8 cellular contexts compared by ENCODE assay signal in genomic region chr15:59528965-59529402, GRCh38.
DNase-seq lines count a peak whose midpoint lies in the region; ATAC-seq and TF ChIP-seq lines count a peak whose summit lies in the region.

No MANE protein-coding gene starts in this region.

- no peak for DNase-seq in GM12864 (ENCODE audit: low read depth)
- peak; percentile 96 for DNase-seq in LoVo (ENCODE audit: low spot score)
- peak; percentile 86 for DNase-seq in RKO (ENCODE audit: low spot score)
- DNase-seq in activated T-cell treated with anti-CD3 and anti-CD28 coated beads, Interleukin-2, amount 50 U/mL, for 48 hours: peak; percentile 76
- peak; percentile 83 for DNase-seq in fibroblast of mammary gland (ENCODE audit: low read depth)
- DNase-seq in nephron progenitor cell: peak; percentile 89

- no peak overlapping the region for H3K27ac Mint-ChIP-seq in nephron progenitor cell
- H3K27ac Mint-ChIP-seq in stimulated activated naive CD8-positive, alpha-beta T cell treated with anti-CD3 and anti-CD28 coated beads, Interleukin-15, Interleukin-2, amounts not matched to agents 100 ng/mL and 50 ng/mL, for 24 hours: peak overlapping the region; percentile 17

- peaks cover 8% of the 10 kb centered on the region for H3K4me1 Mint-ChIP-seq in nephron progenitor cell
- H3K4me1 Mint-ChIP-seq in stimulated activated naive CD8-positive, alpha-beta T cell treated with anti-CD3 and anti-CD28 coated beads, Interleukin-15, Interleukin-2, amounts not matched to agents 100 ng/mL and 50 ng/mL, for 24 hours (ENCODE audit: low read depth): peaks cover 14% of the 10 kb centered on the region

- H3K36me3 Mint-ChIP-seq in nephron progenitor cell (ENCODE audit: low read depth): no peaks in the 10 kb centered on the region
- H3K36me3 Mint-ChIP-seq in stimulated activated naive CD8-positive, alpha-beta T cell treated with anti-CD3 and anti-CD28 coated beads, Interleukin-15, Interleukin-2, amounts not matched to agents 100 ng/mL and 50 ng/mL, for 24 hours (ENCODE audit: low read depth): no peaks in the 10 kb centered on the region

- peak; percentile 84 for TF ChIP-seq CTCF in GM12864 (IDR thresholded peaks at IDR 0.05; ENCODE audit: low read depth, low read length, missing control alignments)
- peak; percentile 80 for TF ChIP-seq CTCF in fibroblast of mammary gland (conservative IDR thresholded peaks at IDR 0.05; ENCODE audit: control insufficient read depth, insufficient read depth, low read depth, low read length)
- peak; percentile 80 for TF ChIP-seq CTCF in nephron progenitor cell (IDR thresholded peaks at IDR 0.05)

- no peaks in the 10 kb centered on the region for H3K9me3 Mint-ChIP-seq in nephron progenitor cell
- H3K9me3 Mint-ChIP-seq in stimulated activated naive CD8-positive, alpha-beta T cell treated with anti-CD3 and anti-CD28 coated beads, Interleukin-15, Interleukin-2, amounts not matched to agents 100 ng/mL and 50 ng/mL, for 24 hours: no peaks in the 10 kb centered on the region

- H3K4me3 ChIP-seq in GM12864 (ENCODE audit: low read depth, low read length) (no peak overlapping the region), fibroblast of mammary gland (ENCODE audit: control insufficient read depth, low read depth, low read length) (no peak overlapping the region)

- H3K4me3 Mint-ChIP-seq in nephron progenitor cell: no peak overlapping the region
- H3K4me3 Mint-ChIP-seq in stimulated activated naive CD8-positive, alpha-beta T cell treated with anti-CD3 and anti-CD28 coated beads, Interleukin-15, Interleukin-2, amounts not matched to agents 100 ng/mL and 50 ng/mL, for 24 hours: no peak overlapping the region

- peaks cover 26% of the 10 kb centered on the region for H3K27me3 Mint-ChIP-seq in nephron progenitor cell (ENCODE audit: low read depth, poor library complexity)
- no peaks in the 10 kb centered on the region for H3K27me3 Mint-ChIP-seq in stimulated activated naive CD8-positive, alpha-beta T cell treated with anti-CD3 and anti-CD28 coated beads, Interleukin-15, Interleukin-2, amounts not matched to agents 100 ng/mL and 50 ng/mL, for 24 hours

- no peak for ATAC-seq in GM21825 (IDR thresholded peaks at IDR 0.05; ENCODE audit: unreplicated experiment)
